In the genomic region with DNA sequence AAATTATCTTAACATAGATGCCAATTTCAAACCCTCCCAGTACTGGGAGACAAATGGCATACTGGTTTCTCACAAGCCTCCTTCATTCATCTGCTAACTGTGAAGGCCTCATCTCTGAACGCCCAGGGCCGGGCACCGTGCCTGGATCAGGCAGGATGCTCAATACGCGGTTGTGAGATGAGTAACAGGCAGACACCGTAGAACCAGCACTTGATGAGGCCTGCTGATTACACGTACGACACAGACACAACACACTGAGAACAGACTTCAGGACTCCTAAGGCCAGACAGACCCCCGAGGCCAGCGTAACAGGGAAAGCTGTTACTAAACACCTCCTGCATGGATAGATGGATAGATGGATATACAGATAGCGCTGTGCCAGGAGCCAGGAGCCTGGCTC, we compare ENCODE assay signal across 12 cellular contexts.
DNase-seq lines count a peak whose midpoint lies in the region; ATAC-seq and TF ChIP-seq lines count a peak whose summit lies in the region.
"Had no signal": no experiment of that assay in that cellular context is flagged by ENCODE, and none has a peak within 500 bp of the region (broad histone marks: within the 10 kb centered on the region; RNA-seq: fewer than 3 reads in every experiment).

No MANE protein-coding gene starts in this region.

- no peak overlapping the region for H3K4me3 ChIP-seq in cardiac fibroblast (replicated peaks in 1 of 2; ENCODE audit: low read depth in 2 of 2, low read length in 2 of 2)
- H3K4me3 ChIP-seq: adrenal gland, thoracic aorta had no signal

- no peak for ATAC-seq in HG02798 (IDR thresholded peaks at IDR 0.05; ENCODE audit: poor library complexity, unreplicated experiment)
- ATAC-seq: Right ventricle myocardium inferior had no signal

- TF ChIP-seq CTCF in cardiac fibroblast (IDR thresholded peaks at IDR 0.05; ENCODE audit: low read depth, low read length): no peak

- peak; percentile 41 for DNase-seq in activated naive CD4-positive, alpha-beta T cell treated with Interleukin-2 at 50 U/mL for 16 hours
- DNase-seq in activated naive CD4-positive, alpha-beta T cell (lab: John Stamatoyannopoulos, UW): no peak
- peak; percentile 73 for DNase-seq in HT1080 (ENCODE audit: low read depth)
- peak; percentile 53 to 70 for DNase-seq in cardiac fibroblast (ENCODE audit: low read depth in 2 of 2)
- DNase-seq in posterior vena cava (ENCODE audit: low spot score): peak; percentile 58
- no peak for DNase-seq in superior temporal gyrus (ENCODE audit: extremely low spot score)
- no peak for DNase-seq in GDM1 (lab: John Stamatoyannopoulos, UW)
- DNase-seq: NCI-H187 treated with DMSO at 0.1 percent for 48 hours had no signal

- intact Hi-C loops in posterior vena cava (cut with DNase I): no loop called here

Comparison
In these comparisons a context has a peak if more than half of its experiments do, and no peak if none do; other contexts are left out.
1. DNase-seq: peak in activated naive CD4-positive, alpha-beta T cell treated with Interleukin-2 at 50 U/mL for 16 hours (single experiment), HT1080 (single experiment), cardiac fibroblast (2 of 2) and posterior vena cava (single experiment); none in activated naive CD4-positive, alpha-beta T cell (0 of 4), superior temporal gyrus (single experiment) and GDM1 (single experiment).